ENCODE assay signal across 8 cellular contexts in the genomic region with DNA sequence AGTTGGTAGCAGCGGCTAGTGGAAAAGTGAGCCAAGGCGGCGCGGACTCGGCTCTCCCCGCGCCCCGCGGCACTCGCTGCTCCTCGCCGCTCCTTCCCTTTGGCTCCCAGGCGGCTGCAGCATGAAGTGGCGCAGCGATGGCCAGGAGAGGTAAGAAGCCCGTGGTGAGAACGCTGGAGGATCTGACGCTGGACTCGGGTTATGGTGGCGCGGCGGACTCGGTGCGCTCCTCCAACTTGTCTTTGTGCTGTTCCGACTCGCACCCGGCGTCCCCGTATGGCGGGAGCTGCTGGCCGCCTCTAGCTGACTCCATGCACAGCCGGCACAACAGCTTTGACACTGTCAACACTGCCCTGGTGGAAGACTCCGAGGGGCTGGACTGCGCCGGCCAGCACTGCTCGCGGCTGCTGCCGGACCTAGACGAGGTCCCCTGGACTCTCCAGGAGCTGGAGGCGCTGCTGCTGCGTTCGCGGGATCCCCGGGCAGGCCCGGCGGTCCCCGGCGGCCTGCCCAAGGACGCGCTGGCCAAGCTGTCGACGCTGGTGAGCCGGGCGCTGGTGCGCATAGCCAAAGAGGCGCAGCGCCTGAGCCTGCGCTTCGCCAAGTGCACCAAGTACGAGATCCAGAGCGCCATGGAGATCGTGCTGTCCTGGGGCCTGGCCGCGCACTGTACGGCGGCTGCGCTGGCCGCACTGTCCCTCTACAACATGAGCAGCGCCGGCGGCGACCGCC.
DNase-seq lines count a peak whose midpoint lies in the region; ATAC-seq and TF ChIP-seq lines count a peak whose summit lies in the region.

No MANE protein-coding gene starts in this region.

- peak; percentile 11 to 20 for DNase-seq in activated CD4-positive, alpha-beta T cell treated with anti-CD3 and anti-CD28 coated beads for 4 hours
- no peak for DNase-seq in activated CD4-positive, alpha-beta T cell treated with anti-CD3 and anti-CD28 coated beads, Interleukin-2, amount 50 U/mL, for 4 hours
- DNase-seq in SW480 (ENCODE audit: low spot score) = peak; percentile 46
- no peak for DNase-seq in coronary artery (ENCODE audit: low spot score)
- DNase-seq in lower leg skin (ENCODE audit: low spot score in 2 of 2) = peak in 1 of 2 donors; percentile 76
- DNase-seq in testis = peak; percentile 18

- no peaks in the 10 kb centered on the region for H3K27me3 ChIP-seq in testis

- TF ChIP-seq POLR2A in lower leg skin (IDR thresholded peaks at IDR 0.05) (no peak), testis (IDR thresholded peaks at IDR 0.05) (no peak)

- H3K27ac ChIP-seq in coronary artery = no peak overlapping the region
- no peak overlapping the region for H3K27ac ChIP-seq in testis

- ATAC-seq in HG03457 (IDR thresholded peaks at IDR 0.05; ENCODE audit: unreplicated experiment) (no peak), GM19455 (IDR thresholded peaks at IDR 0.05; ENCODE audit: unreplicated experiment) (no peak)

- H3K9me3 ChIP-seq in testis = no peaks in the 10 kb centered on the region

- TF ChIP-seq CTCF in coronary artery (IDR thresholded peaks at IDR 0.05) = no peak
- no peak for TF ChIP-seq CTCF in lower leg skin (IDR thresholded peaks at IDR 0.05)
- TF ChIP-seq CTCF in testis (IDR thresholded peaks at IDR 0.05) = no peak

- peak overlapping the region; percentile 63 for H3K4me3 ChIP-seq in coronary artery
- peak overlapping the region; percentile 29 for H3K4me3 ChIP-seq in lower leg skin (ENCODE audit: low read depth, poor library complexity, severe bottlenecking)
- peak overlapping the region; percentile 27 to 69 for H3K4me3 ChIP-seq in testis

- intact Hi-C loops in lower leg skin (cut with DNase I; ENCODE audit: low total_unique reads) (no loop called here), testis (cut with DNase I; ENCODE audit: low total_unique reads) (no loop called here)

- H3K4me1 ChIP-seq in testis = peaks cover 13% of the 10 kb centered on the region

- WGBS in lower leg skin, 2 donors = 1 to 2% methylated on average over 30 to 54 of the region's 73 CpGs
- 0 to 3% methylated on average over 28 to 61 of the region's 73 CpGs for WGBS in testis, 2 donors

- no peaks in the 10 kb centered on the region for H3K36me3 ChIP-seq in testis (ENCODE audit: low read depth, missing control alignments)

Comparison
In these comparisons a context has a peak if more than half of its experiments do, and no peak if none do; other contexts are left out.
1. DNase-seq: peak in activated CD4-positive, alpha-beta T cell treated with anti-CD3 and anti-CD28 coated beads for 4 hours (2 of 2), SW480 (single experiment) and testis (single experiment); none in activated CD4-positive, alpha-beta T cell treated with anti-CD3 and anti-CD28 coated beads, Interleukin-2, amount 50 U/mL, for 4 hours (0 of 2) and coronary artery (single experiment).
2. Peak in every context shown above with its lines, with median percentiles within 50 percentile points of each other: H3K4me3 ChIP-seq.